Comparison of ENCODE assay signal across 38 cellular contexts in genomic region chr11:20612416-20612815, GRCh38. TPM values are rescaled to one million over a fixed set of nuclear protein-coding genes. Genes with fewer than 3 reads are reported as not detected.
"Had no signal": no experiment of that assay in that cellular context is flagged by ENCODE, and none has a peak within 500 bp of the region (broad histone marks: within the 10 kb centered on the region; RNA-seq: fewer than 3 reads in every experiment).

No MANE protein-coding gene starts in this region.

- H3K27ac ChIP-seq: KMS-11 had no signal

- H3K9me3 ChIP-seq: MG63 had no signal

- H3K9ac ChIP-seq: KMS-11 had no signal

- H3K4me2 ChIP-seq: KMS-11 had no signal

- H3K27me3 ChIP-seq: MG63 had no signal

- DNase-seq: Karpas-422, Kasumi-1, KG1, MG63, MM.1S, NCI-H1048, NCI-H1092, NCI-H1092 treated with DMSO at 0.1 percent for 48 hours, NCI-H1105, NCI-H1105 treated with DMSO at 0.1 percent for 48 hours, NCI-H1417, NCI-H1417 treated with DMSO at 0.1 percent for 48 hours, NCI-H1436, NCI-H1436 treated with DMSO at 0.1 percent for 48 hours, NCI-H146, NCI-H1694, NCI-H1694 treated with DMSO at 0.1 percent for 48 hours, NCI-H187, NCI-H187 treated with DMSO at 0.1 percent for 48 hours, NCI-H1930, NCI-H2029, NCI-H2029 treated with DMSO at 0.1 percent for 48 hours, NCI-H2081, NCI-H2081 treated with DMSO at 0.1 percent for 48 hours, NCI-H2107, NCI-H2171, NCI-H2171 treated with DMSO at 0.1 percent for 48 hours, NCI-H2227 treated with DMSO at 0.1 percent for 48 hours, NCI-H226, NCI-H345, NCI-H446, NCI-H446 treated with DMSO at 0.1 percent for 48 hours, NCI-H510A had no signal

- H3K36me3 ChIP-seq: MG63 had no signal

- H3K4me3 ChIP-seq: MG63 had no signal

RNA-seq across cellular contexts. Expression of gene SLC6A5, which starts 13.0 kb away (rescaled TPM):
- total RNA-seq: LHCN-M2, M059J, MCF 10A, NCI-H460 had no signal

RNA-seq across cellular contexts. Expression of gene NELL1, which starts 57.0 kb away (rescaled TPM):
- total RNA-seq: LHCN-M2, M059J, MCF 10A, NCI-H460 had no signal
